ENCODE assay signal across 9 cellular contexts in genomic region chr3:23071758-23072157, GRCh38.
A peak's percentile ranks its signal among the peaks of the same experiment; 100 is the strongest.
DNase-seq lines count a peak whose midpoint lies in the region; ATAC-seq and TF ChIP-seq lines count a peak whose summit lies in the region.
"Had no signal": no experiment of that assay in that cellular context is flagged by ENCODE, and none has a peak within 500 bp of the region (broad histone marks: within the 10 kb centered on the region; RNA-seq: fewer than 3 reads in every experiment).

No MANE protein-coding gene starts in this region.

- H3K4me1 Mint-ChIP-seq in naive B cell, result peaks cover 44 to 64% (median 60%) of the 10 kb centered on the region in 3 donors
- no peaks in the 10 kb centered on the region for H3K4me1 Mint-ChIP-seq in activated naive CD4-positive, alpha-beta T cell treated with anti-CD3 and anti-CD28 coated beads for 36 hours (ENCODE audit: low read depth)
- no peaks in the 10 kb centered on the region for H3K4me1 Mint-ChIP-seq in activated CD8-positive, alpha-beta T cell treated with anti-CD3 and anti-CD28 coated beads for 36 hours (ENCODE audit: low read depth)
- H3K4me1 Mint-ChIP-seq: activated T-helper 17 cell treated with anti-CD3 and anti-CD28 coated beads, Interleukin-2, amount 50 U/mL, for 72 hours had no signal

- no peak for TF ChIP-seq POLR2A in NB4 (IDR thresholded peaks at IDR 0.05; ENCODE audit: extremely low read depth, insufficient read length)

- ATAC-seq in GM18870 (IDR thresholded peaks at IDR 0.05; ENCODE audit: unreplicated experiment) (peak; percentile 64), HG02763 (IDR thresholded peaks at IDR 0.05; ENCODE audit: unreplicated experiment) (peak; percentile 69), naive B cell (ENCODE audit: low read depth in 2 of 2) (peak; percentile 98)
- ATAC-seq in activated CD8-positive, alpha-beta T cell treated with anti-CD3 and anti-CD28 coated beads for 36 hours, result no peak
- ATAC-seq: activated T-helper 17 cell treated with anti-CD3 and anti-CD28 coated beads, Interleukin-2, amount 50 U/mL, for 72 hours had no signal

- peak overlapping the region; percentile 3 to 87 (median 66) for H3K4me3 Mint-ChIP-seq in naive B cell
- H3K4me3 Mint-ChIP-seq in activated naive CD4-positive, alpha-beta T cell treated with anti-CD3 and anti-CD28 coated beads for 36 hours, result no peak overlapping the region
- no peak overlapping the region for H3K4me3 Mint-ChIP-seq in activated CD8-positive, alpha-beta T cell treated with anti-CD3 and anti-CD28 coated beads for 36 hours
- H3K4me3 Mint-ChIP-seq: activated T-helper 17 cell treated with anti-CD3 and anti-CD28 coated beads, Interleukin-2, amount 50 U/mL, for 72 hours had no signal

- H3K27ac Mint-ChIP-seq in naive B cell, result peak overlapping the region; percentile 53 to 96 (median 82)
- no peak overlapping the region for H3K27ac Mint-ChIP-seq in activated naive CD4-positive, alpha-beta T cell treated with anti-CD3 and anti-CD28 coated beads for 36 hours
- no peak overlapping the region for H3K27ac Mint-ChIP-seq in activated CD8-positive, alpha-beta T cell treated with anti-CD3 and anti-CD28 coated beads for 36 hours
- H3K27ac Mint-ChIP-seq: activated T-helper 17 cell treated with anti-CD3 and anti-CD28 coated beads, Interleukin-2, amount 50 U/mL, for 72 hours had no signal

- DNase-seq in NB4 (ENCODE audit: low read depth), result peak; percentile 20
- DNase-seq in naive B cell, result peak; percentile 81
- no peak for DNase-seq in activated naive CD4-positive, alpha-beta T cell treated with anti-CD3 and anti-CD28 coated beads for 36 hours
- DNase-seq in GM19240 (ENCODE audit: insufficient read length, low spot score), result no peak
- DNase-seq in activated CD8-positive, alpha-beta T cell treated with anti-CD3 and anti-CD28 coated beads for 36 hours, result no peak
- no peak for DNase-seq in activated CD8-positive, alpha-beta memory T cell treated with anti-CD3 and anti-CD28 coated beads, Interleukin-2, amount 50 U/mL, for 48 hours

- POLR2A ChIA-PET in activated CD8-positive, alpha-beta T cell treated with anti-CD3 and anti-CD28 coated beads for 36 hours (lab: Charles Lee), result no interaction called here

- no peaks in the 10 kb centered on the region for H3K27me3 Mint-ChIP-seq in naive B cell
- H3K27me3 Mint-ChIP-seq in activated naive CD4-positive, alpha-beta T cell treated with anti-CD3 and anti-CD28 coated beads for 36 hours (ENCODE audit: low read depth), result no peaks in the 10 kb centered on the region
- H3K27me3 Mint-ChIP-seq in activated CD8-positive, alpha-beta T cell treated with anti-CD3 and anti-CD28 coated beads for 36 hours, result no peaks in the 10 kb centered on the region

- CTCF ChIA-PET in activated naive CD4-positive, alpha-beta T cell treated with anti-CD3 and anti-CD28 coated beads for 36 hours (lab: Charles Lee), result no interaction called here
- CTCF ChIA-PET in activated CD8-positive, alpha-beta T cell treated with anti-CD3 and anti-CD28 coated beads for 36 hours (lab: Charles Lee), result no interaction called here

- no peak overlapping the region for H3K4me3 ChIP-seq in NB4 (ENCODE audit: low read depth, low read length)

- TF ChIP-seq CTCF in NB4 (IDR thresholded peaks at IDR 0.05; ENCODE audit: low read depth, low read length), result no peak
- TF ChIP-seq CTCF in activated CD8-positive, alpha-beta T cell treated with anti-CD3 and anti-CD28 coated beads for 36 hours (IDR thresholded peaks at IDR 0.05), result no peak

- intact Hi-C loops in activated naive CD4-positive, alpha-beta T cell treated with anti-CD3 and anti-CD28 coated beads for 36 hours (cut with micrococcal nuclease), result no loop called here
- intact Hi-C loops in activated CD8-positive, alpha-beta T cell treated with anti-CD3 and anti-CD28 coated beads for 36 hours (cut with micrococcal nuclease), result no loop called here

- peaks cover 5 to 9% (median 8%) of the 10 kb centered on the region in 7 donors for H3K9me3 Mint-ChIP-seq in naive B cell
- H3K9me3 Mint-ChIP-seq in activated naive CD4-positive, alpha-beta T cell treated with anti-CD3 and anti-CD28 coated beads for 36 hours, result no peaks in the 10 kb centered on the region
- no peaks in the 10 kb centered on the region for H3K9me3 Mint-ChIP-seq in activated CD8-positive, alpha-beta T cell treated with anti-CD3 and anti-CD28 coated beads for 36 hours
- H3K9me3 Mint-ChIP-seq: activated T-helper 17 cell treated with anti-CD3 and anti-CD28 coated beads, Interleukin-2, amount 50 U/mL, for 72 hours had no signal

- H3K36me3 Mint-ChIP-seq in naive B cell, result peaks cover 0 to 8% of the 10 kb centered on the region in 2 donors
- H3K36me3 Mint-ChIP-seq in activated naive CD4-positive, alpha-beta T cell treated with anti-CD3 and anti-CD28 coated beads for 36 hours (ENCODE audit: low read depth), result no peaks in the 10 kb centered on the region
- H3K36me3 Mint-ChIP-seq in activated CD8-positive, alpha-beta T cell treated with anti-CD3 and anti-CD28 coated beads for 36 hours (ENCODE audit: low read depth), result no peaks in the 10 kb centered on the region

Comparison
In these comparisons a context has a peak if more than half of its experiments do, and no peak if none do; other contexts are left out.
1. DNase-seq: peak in NB4 (single experiment) and naive B cell (single experiment); none in activated naive CD4-positive, alpha-beta T cell treated with anti-CD3 and anti-CD28 coated beads for 36 hours (single experiment), GM19240 (single experiment), activated CD8-positive, alpha-beta T cell treated with anti-CD3 and anti-CD28 coated beads for 36 hours (single experiment) and activated CD8-positive, alpha-beta memory T cell treated with anti-CD3 and anti-CD28 coated beads, Interleukin-2, amount 50 U/mL, for 48 hours (single experiment).
2. H3K27ac Mint-ChIP-seq: peak in naive B cell (6 of 6); none in activated naive CD4-positive, alpha-beta T cell treated with anti-CD3 and anti-CD28 coated beads for 36 hours (single experiment) and activated CD8-positive, alpha-beta T cell treated with anti-CD3 and anti-CD28 coated beads for 36 hours (single experiment).
3. H3K4me3 Mint-ChIP-seq: peak in naive B cell (8 of 8); none in activated naive CD4-positive, alpha-beta T cell treated with anti-CD3 and anti-CD28 coated beads for 36 hours (single experiment) and activated CD8-positive, alpha-beta T cell treated with anti-CD3 and anti-CD28 coated beads for 36 hours (single experiment).